Comparison of ENCODE assay signal across 8 cellular contexts in genomic region chr21:44011774-44012473, GRCh38. TPM values are rescaled to one million over a fixed set of nuclear protein-coding genes. Genes with fewer than 3 reads are reported as not detected.
DNase-seq lines count a peak whose midpoint lies in the region; ATAC-seq and TF ChIP-seq lines count a peak whose summit lies in the region.

Gene TRAPPC10 (plus strand): TSS chr21:44012309. CDS start chr21:44012494, 185 bp downstream.

- H3K36me3 ChIP-seq in IMR-90 (ENCODE audit: control insufficient read depth, insufficient read depth, low read length), result no peaks in the 10 kb centered on the region
- H3K36me3 ChIP-seq in naive thymus-derived CD4-positive, alpha-beta T cell (ENCODE audit: control insufficient read depth in 2 of 3, insufficient read depth in 3 of 3, low read length in 3 of 3), result no peaks in the 10 kb centered on the region

- H2AFZ ChIP-seq in IMR-90 (replicated peaks; ENCODE audit: low read length, poor library complexity), result peak within 1 kb of the TSS; percentile 95

- CTCF ChIA-PET in IMR-90 (lab: Yijun Ruan, JAX), result no interaction called here
- CTCF ChIA-PET in naive thymus-derived CD4-positive, alpha-beta T cell (lab: Charles Lee), result no interaction called here

- peak within 1 kb of the TSS; percentile 74 for H3K9ac ChIP-seq in IMR-90 (ENCODE audit: low read depth, low read length)

- peak within 1 kb of the TSS; percentile 52 for H4K5ac ChIP-seq in IMR-90 (ENCODE audit: low read depth, low read length)

- peaks cover 37 to 51% (median 49%) of the 10 kb centered on the region in 7 donors for H3K4me1 Mint-ChIP-seq in naive thymus-derived CD4-positive, alpha-beta T cell
- peaks cover 51% of the 10 kb centered on the region for H3K4me1 Mint-ChIP-seq in stimulated activated effector memory CD8-positive, alpha-beta T cell treated with anti-CD3 and anti-CD28 coated beads, Interleukin-12 subunit alpha, Interleukin-12 subunit beta, amount 100 ng/mL, for 72 hours

- H4K8ac ChIP-seq in IMR-90 (ENCODE audit: low read depth in 2 of 2, low read length in 2 of 2), result peak within 1 kb of the TSS; percentile 72 to 86

- peak within 1 kb of the TSS; percentile 87 to 97 (median 93) for H3K4me3 Mint-ChIP-seq in naive thymus-derived CD4-positive, alpha-beta T cell
- H3K4me3 Mint-ChIP-seq in stimulated activated effector memory CD8-positive, alpha-beta T cell treated with anti-CD3 and anti-CD28 coated beads, Interleukin-12 subunit alpha, Interleukin-12 subunit beta, amount 100 ng/mL, for 72 hours, result peak within 1 kb of the TSS; percentile 89

- peak within 1 kb of the TSS; percentile 46 for H3K56ac ChIP-seq in IMR-90 (ENCODE audit: extremely low read depth, insufficient read depth, low read length)

- H3K4me3 ChIP-seq in IMR-90 (ENCODE audit: insufficient read depth, low read depth, low read length), result peak within 1 kb of the TSS; percentile 92
- peak within 1 kb of the TSS; percentile 63 for H3K4me3 ChIP-seq in naive thymus-derived CD4-positive, alpha-beta T cell (ENCODE audit: low read length)

- no peak within 1 kb of the TSS for H2BK20ac ChIP-seq in IMR-90 (ENCODE audit: low read depth, low read length)

- DNase-seq in DMS 273 treated with DMSO at 0.1 percent for 48 hours (lab: John Stamatoyannopoulos, UW) (peak; percentile 32), IMR-90 (peak; percentile 80), RKO (ENCODE audit: low spot score) (peak; percentile 82), fibroblast of gingiva (ENCODE audit: low read depth) (peak; percentile 87)
- DNase-seq in activated T-helper 1 cell treated with anti-CD3 and anti-CD28 coated beads, Interleukin-2, amount 50 U/mL, for 16 hours (ENCODE audit: low read depth in 1 of 2, low spot score in 1 of 2), result peak; percentile 39 to 71
- DNase-seq in naive thymus-derived CD4-positive, alpha-beta T cell, result peak; percentile 60 to 91 (median 73)
- peak; percentile 77 to 90 for DNase-seq in stimulated activated effector memory CD8-positive, alpha-beta T cell treated with anti-CD3 and anti-CD28 coated beads, Interleukin-12 subunit alpha, Interleukin-12 subunit beta, amount 100 ng/mL, for 72 hours (ENCODE audit: low spot score in 2 of 2)

- H3K4me2 ChIP-seq in IMR-90 (ENCODE audit: low read depth, low read length), result peak within 1 kb of the TSS; percentile 81

- H3K27me3 Mint-ChIP-seq in naive thymus-derived CD4-positive, alpha-beta T cell, result no peaks in the 10 kb centered on the region

- dilution Hi-C loops in IMR-90 (cut with HindIII; ENCODE audit: low sequenced_read_pairs, unreplicated experiment), result no loop called here

- peak within 1 kb of the TSS; percentile 66 for H3K14ac ChIP-seq in IMR-90 (replicated peaks; ENCODE audit: low read depth, low read length)

- ATAC-seq in GM21447 (IDR thresholded peaks at IDR 0.05; ENCODE audit: unreplicated experiment), result peak; percentile 54
- ATAC-seq in IMR-90 (ENCODE audit: low read depth), result peak; percentile 95
- ATAC-seq in naive thymus-derived CD4-positive, alpha-beta T cell, result peak; percentile 78
- ATAC-seq in stimulated activated effector memory CD8-positive, alpha-beta T cell treated with anti-CD3 and anti-CD28 coated beads, Interleukin-12 subunit alpha, Interleukin-12 subunit beta, amount 100 ng/mL, for 72 hours, result peak; percentile 85

- peak within 1 kb of the TSS; percentile 64 for H2AK5ac ChIP-seq in IMR-90 (ENCODE audit: low read depth, low read length)

- H2BK120ac ChIP-seq in IMR-90 (ENCODE audit: low read depth, low read length), result no peak within 1 kb of the TSS

- H4K91ac ChIP-seq in IMR-90 (ENCODE audit: insufficient read depth, low read depth, low read length), result peak within 1 kb of the TSS; percentile 91

- intact Hi-C loops in IMR-90 (cut with micrococcal nuclease), result loop anchor here (5.0 kb wide), 1 partner anchor 40 kb away; no protein-coding TSS in a partner anchor
- intact Hi-C loops in naive thymus-derived CD4-positive, alpha-beta T cell (cut with micrococcal nuclease), result loop anchor here in 1 of 2 donors (1.0 to 10.0 kb wide), 9 partner anchors 15 to 1040 kb away; partner anchors contain the start of genes LRRC3, PKNOX1, SUMO3 and UBE2G2

- POLR2A ChIA-PET in IMR-90 (lab: Charles Lee; ENCODE audit: unreplicated experiment), result interaction anchor here (0.8 kb wide), 1 partner anchor 36 kb away, joined by 5 read pairs; no protein-coding TSS in a partner anchor
- POLR2A ChIA-PET in naive thymus-derived CD4-positive, alpha-beta T cell (lab: Charles Lee), result interaction anchor here (0.6 to 5.3 kb wide), 6 partner anchors 8 to 328 kb away, joined by 3 to 46 read pairs (median 5); no protein-coding TSS in a partner anchor

- no peak within 1 kb of the TSS; the same call in 1 of the 2 replicates for H3K18ac ChIP-seq in IMR-90 (ENCODE audit: low read depth, low read length)

- peak within 1 kb of the TSS; percentile 82 for H2BK5ac ChIP-seq in IMR-90 (ENCODE audit: low read depth, low read length, poor library complexity, severe bottlenecking)

- peak within 1 kb of the TSS; percentile 67 for H3K4ac ChIP-seq in IMR-90 (ENCODE audit: low read depth, low read length)

- TF ChIP-seq RAD21 in IMR-90 (IDR thresholded peaks at IDR 0.05; ENCODE audit: low read length), result no peak

- H4K20me1 ChIP-seq in IMR-90 (ENCODE audit: insufficient read depth, low read length), result peaks cover 29% of the 10 kb centered on the region

- H3K23ac ChIP-seq in IMR-90 (ENCODE audit: low read depth, low read length), result peak within 1 kb of the TSS; percentile 69

- 0% methylated on average over 46 of the region's 96 CpGs; no CpG with 5 or more reads in 1 of the 2 experiments for WGBS in IMR-90 (ENCODE audit: extremely low coverage in 2 of 2, insufficient read length in 1 of 2), 2 experiments

- H3K36me3 Mint-ChIP-seq in naive thymus-derived CD4-positive, alpha-beta T cell, result peaks cover 0 to 12% (median 4%) of the 10 kb centered on the region in 5 donors
- H3K36me3 Mint-ChIP-seq in stimulated activated effector memory CD8-positive, alpha-beta T cell treated with anti-CD3 and anti-CD28 coated beads, Interleukin-12 subunit alpha, Interleukin-12 subunit beta, amount 100 ng/mL, for 72 hours, result peaks cover 32% of the 10 kb centered on the region

- H2BK15ac ChIP-seq in IMR-90 (ENCODE audit: low read depth, low read length), result no peak within 1 kb of the TSS

- no peaks in the 10 kb centered on the region for H3K27me3 ChIP-seq in IMR-90 (ENCODE audit: control insufficient read depth, insufficient read depth, low read length)
- H3K27me3 ChIP-seq in naive thymus-derived CD4-positive, alpha-beta T cell (ENCODE audit: control insufficient read depth in 2 of 2, insufficient read depth in 2 of 2, low read length in 2 of 2), result no peaks in the 10 kb centered on the region

- peaks cover 7% of the 10 kb centered on the region; the same call in 1 of the 2 replicates for H3K4me1 ChIP-seq in IMR-90 (ENCODE audit: control insufficient read depth, insufficient read depth, low read length)
- H3K4me1 ChIP-seq in naive thymus-derived CD4-positive, alpha-beta T cell (ENCODE audit: control insufficient read depth in 2 of 2, insufficient read depth in 2 of 2, low read length in 2 of 2), result peaks cover 24 to 32% of the 10 kb centered on the region in 2 donors

- H3K9me3 Mint-ChIP-seq in naive thymus-derived CD4-positive, alpha-beta T cell, result peaks cover 0 to 2% (median 0%) of the 10 kb centered on the region in 11 donors
- no peaks in the 10 kb centered on the region for H3K9me3 Mint-ChIP-seq in stimulated activated effector memory CD8-positive, alpha-beta T cell treated with anti-CD3 and anti-CD28 coated beads, Interleukin-12 subunit alpha, Interleukin-12 subunit beta, amount 100 ng/mL, for 72 hours

- peak; percentile 83 for TF ChIP-seq POLR2A in IMR-90 (IDR thresholded peaks at IDR 0.05; ENCODE audit: low read depth, low read length)

- H3K79me1 ChIP-seq in IMR-90 (ENCODE audit: low read depth in 1 of 2, low read length in 2 of 2), result peaks cover 7 to 30% of the 10 kb centered on the region in 2 experiments

- in situ Hi-C loops in IMR-90 (cut with MboI; ENCODE audit: low sequenced_read_pairs), result no loop called here

- no peaks in the 10 kb centered on the region for H3K9me3 ChIP-seq in IMR-90 (ENCODE audit: control insufficient read depth, insufficient read depth, low read length)
- H3K9me3 ChIP-seq in naive thymus-derived CD4-positive, alpha-beta T cell (ENCODE audit: control insufficient read depth in 2 of 3, low read length in 3 of 3), result no peaks in the 10 kb centered on the region

- TF ChIP-seq CTCF in IMR-90 (conservative IDR thresholded peaks at IDR 0.05; ENCODE audit: low read depth, low read length), result no peak

- H3K9me1 ChIP-seq in IMR-90 (ENCODE audit: insufficient read depth, low read length), result peaks cover 9% of the 10 kb centered on the region; the same call in 1 of the 2 replicates

- BruUV-seq in IMR-90 (replicated peaks; lab: Mats Ljungman, UMichigan), result no TSS peak

- H3K27ac Mint-ChIP-seq in naive thymus-derived CD4-positive, alpha-beta T cell, result peak within 1 kb of the TSS; percentile 92 to 96 (median 95)
- H3K27ac Mint-ChIP-seq in stimulated activated effector memory CD8-positive, alpha-beta T cell treated with anti-CD3 and anti-CD28 coated beads, Interleukin-12 subunit alpha, Interleukin-12 subunit beta, amount 100 ng/mL, for 72 hours, result peak within 1 kb of the TSS; percentile 92

- H3K27ac ChIP-seq in IMR-90 (ENCODE audit: insufficient read depth, low read length), result peak within 1 kb of the TSS; percentile 90
- H3K27ac ChIP-seq in naive thymus-derived CD4-positive, alpha-beta T cell (ENCODE audit: low read depth, low read length), result peak within 1 kb of the TSS; percentile 92

- H2AK9ac ChIP-seq in IMR-90 (replicated peaks; ENCODE audit: low read depth, low read length, poor library complexity), result peak within 1 kb of the TSS; percentile 93

TF ChIP-seq in IMR-90, 13 proteins besides CTCF, POLR2A, EP300 and RAD21:
- TF ChIP-seq MAZ (IDR thresholded peaks at IDR 0.05; ENCODE audit: borderline replicate concordance, low read depth, low read length) (peak; percentile 68), MXI1 (IDR thresholded peaks at IDR 0.05; ENCODE audit: borderline replicate concordance, low read depth, low read length) (peak; percentile 74; the same call in 1 of the 2 replicates), RCOR1 (IDR thresholded peaks at IDR 0.05; ENCODE audit: insufficient replicate concordance, low read length) (no peak)

RNA-seq across cellular contexts. Expression of gene TRAPPC10, which starts in this region (rescaled TPM):
- 18.1 and 18.3 TPM in 2 replicates for total RNA-seq in IMR-90 (2012; rRNA removed)
- polyA plus RNA-seq in IMR-90 (2012; rRNA removed), result 17.8 and 18.3 TPM in 2 replicates
- 7.7 and 8.1 TPM in 2 replicates for polyA plus RNA-seq in IMR-90 (2012; cell fraction: cytosol; rRNA removed)
- polyA plus RNA-seq in IMR-90 (2012; cell fraction: nucleus; rRNA removed; ENCODE audit: low replicate concordance), result 46.4 and 51.4 TPM in 2 replicates
- total RNA-seq in naive thymus-derived CD4-positive, alpha-beta T cell, result 100 to 1,000 TPM in 2 of 5 experiments, 10 to 100 TPM in 3; 80.6 to 119 (median 93.2) TPM
- polyA plus RNA-seq in naive thymus-derived CD4-positive, alpha-beta T cell, result 10 to 100 TPM; 15.6 to 26.5 TPM

Comparison
In these comparisons a context has a peak if more than half of its experiments do, and no peak if none do; other contexts are left out.
1. Peak in every context shown above with its lines: DNase-seq, ATAC-seq, H3K4me3 ChIP-seq and H3K27ac ChIP-seq.
2. DNase-seq: peak in every context shown above with its lines; median percentile 87 in fibroblast of gingiva; 84 in stimulated activated effector memory CD8-positive, alpha-beta T cell treated with anti-CD3 and anti-CD28 coated beads, Interleukin-12 subunit alpha, Interleukin-12 subunit beta, amount 100 ng/mL, for 72 hours; 82 in RKO; 80 in IMR-90; 73 in naive thymus-derived CD4-positive, alpha-beta T cell; 55 in activated T-helper 1 cell treated with anti-CD3 and anti-CD28 coated beads, Interleukin-2, amount 50 U/mL, for 16 hours; 32 in DMS 273 treated with DMSO at 0.1 percent for 48 hours.